ENCODE assay signal across 1 cellular context in the genomic region with DNA sequence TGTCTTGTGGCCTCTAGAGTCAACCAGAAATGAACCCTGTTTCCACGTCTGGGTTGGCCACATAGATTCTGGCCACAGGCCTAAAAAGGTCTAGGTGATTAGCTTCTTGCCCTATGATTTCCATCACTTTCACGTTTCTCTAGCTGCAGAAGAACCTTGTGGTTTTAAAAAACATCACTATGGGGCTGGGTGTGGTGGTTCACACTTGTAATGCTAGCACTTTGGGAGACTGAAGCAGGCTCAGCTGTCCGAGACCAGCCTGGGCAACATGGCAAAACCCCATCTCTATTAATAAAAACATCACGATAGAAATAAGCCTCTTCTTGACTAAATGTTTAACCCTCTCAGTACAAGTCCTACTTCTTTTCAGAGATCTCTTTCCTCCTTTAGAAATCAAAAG.
TF ChIP-seq lines count a peak whose summit lies in the region.

No MANE protein-coding gene starts in this region.

TF ChIP-seq in GM12878, 131 proteins besides CTCF, POLR2A, EP300 and RAD21:
- TF ChIP-seq MYB (IDR thresholded peaks at IDR 0.05; ENCODE audit: borderline replicate concordance, low read depth, low read length): no peak
- TF ChIP-seq BHLHE40 (IDR thresholded peaks at IDR 0.05; ENCODE audit: borderline replicate concordance in 1 of 2, low read depth in 2 of 2, low read length in 1 of 2): peak in 1 of 2 experiments; percentile 26; a peak in 1 of 4 replicates
- TF ChIP-seq CREB1 (IDR thresholded peaks at IDR 0.05; ENCODE audit: low read depth): no peak
- no peak for TF ChIP-seq CBX3 (IDR thresholded peaks at IDR 0.05; ENCODE audit: borderline replicate concordance, low read depth)
- no peak for TF ChIP-seq SMAD1 (IDR thresholded peaks at IDR 0.05; ENCODE audit: low read depth, partially characterized antibody)
- peak; percentile 37 for TF ChIP-seq RUNX3 (IDR thresholded peaks at IDR 0.05; ENCODE audit: low read length)
- no peak for TF ChIP-seq CBX5 (IDR thresholded peaks at IDR 0.05; ENCODE audit: low read depth)
